1 cellular context compared by ENCODE assay signal in genomic region chr1:203555484-203556046, GRCh38.
TF ChIP-seq lines count a peak whose summit lies in the region.

No MANE protein-coding gene starts in this region.

TF ChIP-seq in GM23338, 12 proteins besides CTCF, POLR2A, EP300 and RAD21 (continued from another document):
- TF ChIP-seq EZH2phosphoT487 (IDR thresholded peaks at IDR 0.05; ENCODE audit: unreplicated experiment) (no peak), ZNF331 (CRISPR knock-in tag; IDR thresholded peaks at IDR 0.05; ENCODE audit: low read depth) (no peak), ZNF114 (CRISPR knock-in tag; IDR thresholded peaks at IDR 0.05) (no peak), JUNB (IDR thresholded peaks at IDR 0.05; ENCODE audit: unreplicated experiment) (no peak), EZH2 (IDR thresholded peaks at IDR 0.05; ENCODE audit: low read depth, unreplicated experiment) (no peak), CREB1 (CRISPR knock-in tag; IDR thresholded peaks at IDR 0.05; ENCODE audit: low read depth) (no peak)
- TF ChIP-seq, protein P1, sequence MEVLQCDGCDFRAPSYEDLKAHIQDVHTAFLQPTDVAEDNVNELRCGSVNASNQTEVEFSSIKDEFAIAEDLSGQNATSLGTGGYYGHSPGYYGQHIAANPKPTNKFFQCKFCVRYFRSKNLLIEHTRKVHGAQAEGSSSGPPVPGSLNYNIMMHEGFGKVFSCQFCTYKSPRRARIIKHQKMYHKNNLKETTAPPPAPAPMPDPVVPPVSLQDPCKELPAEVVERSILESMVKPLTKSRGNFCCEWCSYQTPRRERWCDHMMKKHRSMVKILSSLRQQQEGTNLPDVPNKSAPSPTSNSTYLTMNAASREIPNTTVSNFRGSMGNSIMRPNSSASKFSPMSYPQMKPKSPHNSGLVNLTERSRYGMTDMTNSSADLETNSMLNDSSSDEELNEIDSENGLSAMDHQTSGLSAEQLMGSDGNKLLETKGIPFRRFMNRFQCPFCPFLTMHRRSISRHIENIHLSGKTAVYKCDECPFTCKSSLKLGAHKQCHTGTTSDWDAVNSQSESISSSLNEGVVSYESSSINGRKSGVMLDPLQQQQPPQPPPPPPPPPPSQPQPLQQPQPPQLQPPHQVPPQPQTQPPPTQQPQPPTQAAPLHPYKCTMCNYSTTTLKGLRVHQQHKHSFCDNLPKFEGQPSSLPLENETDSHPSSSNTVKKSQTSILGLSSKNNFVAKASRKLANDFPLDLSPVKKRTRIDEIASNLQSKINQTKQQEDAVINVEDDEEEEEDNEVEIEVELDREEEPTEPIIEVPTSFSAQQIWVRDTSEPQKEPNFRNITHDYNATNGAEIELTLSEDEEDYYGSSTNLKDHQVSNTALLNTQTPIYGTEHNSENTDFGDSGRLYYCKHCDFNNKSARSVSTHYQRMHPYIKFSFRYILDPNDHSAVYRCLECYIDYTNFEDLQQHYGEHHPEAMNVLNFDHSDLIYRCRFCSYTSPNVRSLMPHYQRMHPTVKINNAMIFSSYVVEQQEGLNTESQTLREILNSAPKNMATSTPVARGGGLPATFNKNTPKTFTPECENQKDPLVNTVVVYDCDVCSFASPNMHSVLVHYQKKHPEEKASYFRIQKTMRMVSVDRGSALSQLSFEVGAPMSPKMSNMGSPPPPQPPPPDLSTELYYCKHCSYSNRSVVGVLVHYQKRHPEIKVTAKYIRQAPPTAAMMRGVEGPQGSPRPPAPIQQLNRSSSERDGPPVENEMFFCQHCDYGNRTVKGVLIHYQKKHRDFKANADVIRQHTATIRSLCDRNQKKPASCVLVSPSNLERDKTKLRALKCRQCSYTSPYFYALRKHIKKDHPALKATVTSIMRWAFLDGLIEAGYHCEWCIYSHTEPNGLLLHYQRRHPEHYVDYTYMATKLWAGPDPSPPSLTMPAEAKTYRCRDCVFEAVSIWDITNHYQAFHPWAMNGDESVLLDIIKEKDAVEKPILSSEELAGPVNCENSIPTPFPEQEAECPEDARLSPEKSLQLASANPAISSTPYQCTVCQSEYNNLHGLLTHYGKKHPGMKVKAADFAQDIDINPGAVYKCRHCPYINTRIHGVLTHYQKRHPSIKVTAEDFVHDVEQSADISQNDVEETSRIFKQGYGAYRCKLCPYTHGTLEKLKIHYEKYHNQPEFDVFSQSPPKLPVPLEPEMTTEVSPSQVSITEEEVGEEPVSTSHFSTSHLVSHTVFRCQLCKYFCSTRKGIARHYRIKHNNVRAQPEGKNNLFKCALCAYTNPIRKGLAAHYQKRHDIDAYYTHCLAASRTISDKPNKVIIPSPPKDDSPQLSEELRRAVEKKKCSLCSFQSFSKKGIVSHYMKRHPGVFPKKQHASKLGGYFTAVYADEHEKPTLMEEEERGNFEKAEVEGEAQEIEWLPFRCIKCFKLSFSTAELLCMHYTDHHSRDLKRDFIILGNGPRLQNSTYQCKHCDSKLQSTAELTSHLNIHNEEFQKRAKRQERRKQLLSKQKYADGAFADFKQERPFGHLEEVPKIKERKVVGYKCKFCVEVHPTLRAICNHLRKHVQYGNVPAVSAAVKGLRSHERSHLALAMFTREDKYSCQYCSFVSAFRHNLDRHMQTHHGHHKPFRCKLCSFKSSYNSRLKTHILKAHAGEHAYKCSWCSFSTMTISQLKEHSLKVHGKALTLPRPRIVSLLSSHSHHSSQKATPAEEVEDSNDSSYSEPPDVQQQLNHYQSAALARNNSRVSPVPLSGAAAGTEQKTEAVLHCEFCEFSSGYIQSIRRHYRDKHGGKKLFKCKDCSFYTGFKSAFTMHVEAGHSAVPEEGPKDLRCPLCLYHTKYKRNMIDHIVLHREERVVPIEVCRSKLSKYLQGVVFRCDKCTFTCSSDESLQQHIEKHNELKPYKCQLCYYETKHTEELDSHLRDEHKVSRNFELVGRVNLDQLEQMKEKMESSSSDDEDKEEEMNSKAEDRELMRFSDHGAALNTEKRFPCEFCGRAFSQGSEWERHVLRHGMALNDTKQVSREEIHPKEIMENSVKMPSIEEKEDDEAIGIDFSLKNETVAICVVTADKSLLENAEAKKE (CRISPR knock-in tag; IDR thresholded peaks at IDR 0.05): no peak
